ENCODE assay signal across 8 cellular contexts in genomic region chr11:20110908-20111669, GRCh38. TPM values are rescaled to one million over a fixed set of nuclear protein-coding genes. Genes with fewer than 3 reads are reported as not detected.
DNase-seq lines count a peak whose midpoint lies in the region; ATAC-seq and TF ChIP-seq lines count a peak whose summit lies in the region.

No MANE protein-coding gene starts in this region.

- POLR2A ChIA-PET in OCI-LY7 (lab: Charles Lee): no interaction called here

- H3K9me3 ChIP-seq in OCI-LY7 (ENCODE audit: low read length) (no peaks in the 10 kb centered on the region), adipocyte (ENCODE audit: control insufficient read depth, low read length) (no peaks in the 10 kb centered on the region), iPS DF 6.9 (ENCODE audit: control insufficient read depth, insufficient read depth, low read length) (no peaks in the 10 kb centered on the region)

- CTCF ChIA-PET in OCI-LY7 (lab: Charles Lee; ENCODE audit: unreplicated experiment): no interaction called here

- no peaks in the 10 kb centered on the region for H3K9me2 ChIP-seq in OCI-LY7 (ENCODE audit: insufficient read depth, low read length)

- H3K36me3 ChIP-seq in OCI-LY7 (ENCODE audit: insufficient read depth, low read length) (no peaks in the 10 kb centered on the region), adipocyte (ENCODE audit: control insufficient read depth, insufficient read depth, low read length, severe bottlenecking) (peaks cover 67% of the 10 kb centered on the region), iPS DF 6.9 (ENCODE audit: control insufficient read depth, insufficient read depth, low read length) (peaks cover 21% of the 10 kb centered on the region)

- H2AFZ ChIP-seq in OCI-LY7 (ENCODE audit: low read length): no peak overlapping the region

- no CpG with 5 or more reads among the region's 8 CpGs for WGBS in iPS DF 6.9 (ENCODE audit: insufficient coverage, insufficient read length)

- H3K4me1 ChIP-seq in OCI-LY7 (ENCODE audit: insufficient read depth, low read length, poor library complexity, severe bottlenecking) (no peaks in the 10 kb centered on the region), adipocyte (ENCODE audit: control insufficient read depth, insufficient read depth, low read length) (peaks cover 47% of the 10 kb centered on the region), iPS DF 6.9 (ENCODE audit: control insufficient read depth, insufficient read depth, low read length) (no peaks in the 10 kb centered on the region)

- TF ChIP-seq CTCF in OCI-LY7 (conservative IDR thresholded peaks at IDR 0.05; ENCODE audit: low read length): peak; percentile 83

- no TSS peak for BruUV-seq in OCI-LY7 (replicated peaks; lab: Mats Ljungman, UMichigan)

- intact Hi-C loops in OCI-LY7 (cut with micrococcal nuclease; ENCODE audit: unreplicated experiment): loop anchor here (1.0 to 2.0 kb wide), 2 partner anchors 160 to 172 kb away; no protein-coding TSS in a partner anchor

- H3K79me2 ChIP-seq in OCI-LY7 (ENCODE audit: insufficient read depth, low read depth, low read length): no peaks in the 10 kb centered on the region

- no peaks in the 10 kb centered on the region for H4K20me1 ChIP-seq in OCI-LY7 (ENCODE audit: insufficient read depth, low read length)

- no peak overlapping the region for H3K4me2 ChIP-seq in OCI-LY7 (ENCODE audit: low read length)

- DNase-seq in Daoy (ENCODE audit: low read depth) (peak; percentile 86), HuH-7 (ENCODE audit: low spot score) (peak; percentile 81), OCI-LY7 (ENCODE audit: low spot score) (peak; percentile 65), adipocyte (ENCODE audit: low read depth) (peak; percentile 73), iPS DF 6.9 (ENCODE audit: low read depth, low spot score) (peak; percentile 71)
- DNase-seq in stimulated activated CD4-positive, alpha-beta T cell treated with anti-CD3 and anti-CD28 coated beads, Interleukin-12 subunit alpha, Interleukin-12 subunit beta, amount 100 ng/mL, for 4 hours: peak; percentile 8
- DNase-seq in effector CD8-positive, alpha-beta T cell (lab: John Stamatoyannopoulos, UW): no peak

- H3K27ac ChIP-seq in OCI-LY7 (ENCODE audit: low read depth, low read length, poor library complexity, severe bottlenecking) (no peak overlapping the region), iPS DF 6.9 (ENCODE audit: low read length) (no peak overlapping the region)

- ATAC-seq in GM21390 (IDR thresholded peaks at IDR 0.05; ENCODE audit: unreplicated experiment): peak; percentile 88

- H3K9ac ChIP-seq in adipocyte (ENCODE audit: low read length): no peak overlapping the region

- no peaks in the 10 kb centered on the region for H3K27me3 ChIP-seq in adipocyte (replicated peaks; ENCODE audit: control insufficient read depth, insufficient read depth, low read length)
- H3K27me3 ChIP-seq in iPS DF 6.9 (ENCODE audit: control insufficient read depth, insufficient read depth, low read length): no peaks in the 10 kb centered on the region

- no peak overlapping the region for H3K4me3 ChIP-seq in OCI-LY7 (ENCODE audit: low read depth, low read length, poor library complexity, severe bottlenecking)
- no peak overlapping the region for H3K4me3 ChIP-seq in adipocyte (ENCODE audit: low read length)
- no peak overlapping the region for H3K4me3 ChIP-seq in iPS DF 6.9 (ENCODE audit: low read length)

RNA-seq across cellular contexts. Expression of gene DBX1, which starts 49.2 kb away (rescaled TPM):
- not detected in 2 replicates for total RNA-seq in Daoy (2014; rRNA removed; shearing (Covaris generic))
- not detected in 2 replicates for total RNA-seq in OCI-LY7 (2014; rRNA removed; shearing (Covaris generic))
- total RNA-seq in OCI-LY7 (2022): not detected in 2 replicates
